In the genomic region with DNA sequence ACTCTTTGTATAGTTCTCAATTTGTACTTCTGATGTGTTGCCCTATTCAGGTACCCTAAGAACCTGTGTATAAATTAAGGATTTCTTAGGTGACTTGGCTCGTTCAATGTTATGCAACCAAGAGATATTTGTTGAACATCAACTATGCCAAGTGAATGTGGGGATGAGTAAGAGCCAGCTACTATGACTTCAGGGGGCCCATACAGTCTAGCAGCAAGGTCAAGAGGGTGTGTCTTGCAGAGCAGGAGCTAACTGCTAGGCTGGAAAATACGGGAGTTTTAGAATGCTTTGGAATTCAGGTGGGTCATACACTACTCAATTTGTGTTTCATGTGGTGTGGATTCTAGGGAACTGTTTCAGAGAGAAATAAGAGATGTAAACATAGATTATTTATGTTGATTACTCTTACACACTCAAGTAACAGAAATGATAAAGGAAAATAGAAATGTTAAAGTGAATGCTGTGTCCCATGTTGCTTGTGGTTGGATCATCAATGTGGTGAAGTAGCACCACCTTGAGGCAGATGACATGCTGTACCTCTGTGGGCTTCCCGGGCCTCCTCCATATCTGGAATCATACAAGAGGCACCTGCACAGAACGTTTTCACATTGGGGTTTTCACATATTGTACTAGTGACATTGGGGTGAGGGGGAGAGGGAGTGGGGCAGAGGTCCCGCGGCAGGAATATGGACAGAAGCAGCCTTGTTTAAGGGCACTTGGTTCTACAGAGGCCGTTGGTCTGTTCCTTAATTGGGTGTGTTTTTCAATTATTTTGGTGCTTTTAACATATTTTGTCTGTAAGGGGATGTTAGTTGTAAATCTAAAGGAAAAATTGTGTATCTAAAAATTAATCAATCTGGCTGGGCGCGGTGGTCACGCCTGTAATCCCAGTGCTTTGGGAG, we compare ENCODE assay signal across 8 cellular contexts.
DNase-seq lines count a peak whose midpoint lies in the region; ATAC-seq and TF ChIP-seq lines count a peak whose summit lies in the region.

No MANE protein-coding gene starts in this region.

- H3K9me3 ChIP-seq in neutrophil = no peaks in the 10 kb centered on the region

- H3K4me1 ChIP-seq in neutrophil (ENCODE audit: control insufficient read depth in 1 of 2, insufficient read depth in 1 of 2, low read depth in 1 of 2, low read length in 1 of 2) = peaks cover 42 to 63% of the 10 kb centered on the region in 2 experiments

- peaks cover 18% of the 10 kb centered on the region for H3K4me1 Mint-ChIP-seq in activated T-cell treated with anti-CD3 and anti-CD28 coated beads, Interleukin-2, amount 50 U/mL, for 24 hours (ENCODE audit: low read depth)

- no peaks in the 10 kb centered on the region for H3K27me3 ChIP-seq in neutrophil

- H3K27ac Mint-ChIP-seq in activated T-cell treated with anti-CD3 and anti-CD28 coated beads, Interleukin-2, amount 50 U/mL, for 24 hours = peak overlapping the region; percentile 76

- H3K4me3 Mint-ChIP-seq in activated T-cell treated with anti-CD3 and anti-CD28 coated beads, Interleukin-2, amount 50 U/mL, for 24 hours = no peak overlapping the region

- H3K36me3 ChIP-seq in neutrophil = peaks cover 50% of the 10 kb centered on the region

- peak overlapping the region; percentile 81 for H3K27ac ChIP-seq in neutrophil

- TF ChIP-seq CTCF in neutrophil (IDR thresholded peaks at IDR 0.05) = peak; percentile 77

- peaks cover 44% of the 10 kb centered on the region for H3K36me3 Mint-ChIP-seq in activated T-cell treated with anti-CD3 and anti-CD28 coated beads, Interleukin-2, amount 50 U/mL, for 24 hours (ENCODE audit: low read depth)

- H3K4me3 ChIP-seq in neutrophil (ENCODE audit: low read depth in 1 of 2, low read length in 1 of 2) = no peak overlapping the region

- no peaks in the 10 kb centered on the region for H3K27me3 Mint-ChIP-seq in activated T-cell treated with anti-CD3 and anti-CD28 coated beads, Interleukin-2, amount 50 U/mL, for 24 hours

- ATAC-seq in GM19324 (IDR thresholded peaks at IDR 0.05; ENCODE audit: low FRiP score, unreplicated experiment) = peak; percentile 80
- ATAC-seq in HG03469 (IDR thresholded peaks at IDR 0.05; ENCODE audit: unreplicated experiment) = peak; percentile 76
- no peak for ATAC-seq in HG03457 (IDR thresholded peaks at IDR 0.05; ENCODE audit: unreplicated experiment)

- DNase-seq in COLO829 (ENCODE audit: low spot score) = peak; percentile 65
- peak; percentile 35 for DNase-seq in NCI-H774 (lab: John Stamatoyannopoulos, UW)
- DNase-seq in activated T-cell treated with anti-CD3 and anti-CD28 coated beads, Interleukin-2, amount 50 U/mL, for 24 hours = peak; percentile 37
- peak; percentile 74 for DNase-seq in fibroblast of peridontal ligament (ENCODE audit: extremely low read depth)

- no peaks in the 10 kb centered on the region for H3K9me3 Mint-ChIP-seq in activated T-cell treated with anti-CD3 and anti-CD28 coated beads, Interleukin-2, amount 50 U/mL, for 24 hours
